In the genomic region with DNA sequence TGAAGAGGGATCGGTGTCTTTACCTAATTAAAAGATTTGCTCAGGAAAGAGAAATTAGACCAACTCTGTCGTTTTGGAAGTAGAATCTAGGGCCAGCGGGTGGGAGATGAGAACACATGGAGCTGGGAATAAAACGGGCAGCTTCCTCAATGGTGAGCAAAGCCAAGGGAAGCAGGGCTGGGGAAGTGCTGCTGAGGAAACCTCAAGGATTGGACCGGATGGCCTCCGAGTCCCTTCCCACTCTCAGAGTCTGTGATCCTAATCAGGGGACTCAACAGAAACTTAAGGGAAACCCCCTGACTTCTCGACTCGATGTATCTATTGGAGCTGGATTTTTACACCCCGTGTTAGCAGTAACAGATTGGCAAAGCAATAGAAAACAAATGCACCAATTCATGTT, we compare ENCODE assay signal across 13 cellular contexts. TPM values are rescaled to one million over a fixed set of nuclear protein-coding genes. Genes with fewer than 3 reads are reported as not detected.
A peak's percentile ranks its signal among the peaks of the same experiment; 100 is the strongest.
DNase-seq lines count a peak whose midpoint lies in the region; ATAC-seq, FAIRE-seq and TF ChIP-seq lines count a peak whose summit lies in the region.
"Had no signal": no experiment of that assay in that cellular context is flagged by ENCODE, and none has a peak within 500 bp of the region (broad histone marks: within the 10 kb centered on the region; RNA-seq: fewer than 3 reads in every experiment).

No MANE protein-coding gene starts in this region.

- intact Hi-C loops in naive thymus-derived CD4-positive, alpha-beta T cell (cut with micrococcal nuclease): no loop called here

- no peak for DNase-seq in CD8-positive, alpha-beta memory T cell
- DNase-seq in GM12891 (ENCODE audit: insufficient read length, low spot score) (no peak), NCI-H2081 treated with DMSO at 0.1 percent for 48 hours (lab: John Stamatoyannopoulos, UW) (no peak)
- no peak for DNase-seq in naive thymus-derived CD4-positive, alpha-beta T cell
- no peak for DNase-seq in stimulated activated CD4-positive, alpha-beta T cell treated with anti-CD3 and anti-CD28 coated beads, Interleukin-4, amount 100 ng/mL, for 1 hour
- DNase-seq: activated CD8-positive, alpha-beta memory T cell treated with anti-CD3 and anti-CD28 coated beads, Interleukin-2, amount 10 ng/mL, durations not matched to agents 7 days and 5 days; NCI-H1105 treated with DMSO at 0.1 percent for 48 hours; NCI-H774; SW 1271 had no signal

- TF ChIP-seq POLR2A in GM12891 (IDR thresholded peaks at IDR 0.05; ENCODE audit: low read depth, low read length): 0 out of 2 replicates have a peak, but pooled peaks have one; percentile 34

- H3K4me1 ChIP-seq in CD8-positive, alpha-beta memory T cell (ENCODE audit: insufficient read depth, low read length): peaks cover 11% of the 10 kb centered on the region
- H3K4me1 ChIP-seq in naive thymus-derived CD4-positive, alpha-beta T cell (ENCODE audit: control insufficient read depth in 2 of 2, insufficient read depth in 2 of 2, low read length in 2 of 2): peaks cover 10 to 16% of the 10 kb centered on the region in 2 donors

- FAIRE-seq in GM12891 (lab: Jason Lieb, UNC): no peak

- H3K4me3 Mint-ChIP-seq in CD8-positive, alpha-beta memory T cell: peak overlapping the region; percentile 66 to 88 (median 76)
- H3K4me3 Mint-ChIP-seq in activated naive CD8-positive, alpha-beta T cell: peak overlapping the region; percentile 62
- H3K4me3 Mint-ChIP-seq in naive thymus-derived CD4-positive, alpha-beta T cell: peak overlapping the region; percentile 33 to 87 (median 70)
- H3K4me3 Mint-ChIP-seq: brain had no signal

- H3K36me3 ChIP-seq in CD8-positive, alpha-beta memory T cell (ENCODE audit: insufficient read depth, low read length): no peaks in the 10 kb centered on the region
- no peaks in the 10 kb centered on the region for H3K36me3 ChIP-seq in naive thymus-derived CD4-positive, alpha-beta T cell (ENCODE audit: control insufficient read depth in 2 of 3, insufficient read depth in 3 of 3, low read length in 3 of 3)
- H3K36me3 ChIP-seq: esophagus muscularis mucosa had no signal

- no peaks in the 10 kb centered on the region for H3K27me3 ChIP-seq in CD8-positive, alpha-beta memory T cell (ENCODE audit: insufficient read depth, low read length, poor library complexity, severe bottlenecking)
- no peaks in the 10 kb centered on the region for H3K27me3 ChIP-seq in naive thymus-derived CD4-positive, alpha-beta T cell (ENCODE audit: control insufficient read depth in 2 of 2, insufficient read depth in 2 of 2, low read length in 2 of 2)
- H3K27me3 ChIP-seq: esophagus muscularis mucosa had no signal

- H3K4me1 Mint-ChIP-seq in CD8-positive, alpha-beta memory T cell: peaks cover 50 to 81% (median 76%) of the 10 kb centered on the region in 3 donors
- H3K4me1 Mint-ChIP-seq in activated naive CD8-positive, alpha-beta T cell (ENCODE audit: low read depth): peaks cover 57% of the 10 kb centered on the region
- H3K4me1 Mint-ChIP-seq in naive thymus-derived CD4-positive, alpha-beta T cell: peaks cover 50 to 72% (median 62%) of the 10 kb centered on the region in 7 donors

- no peak overlapping the region for H3K4me3 ChIP-seq in CD8-positive, alpha-beta memory T cell (ENCODE audit: low read length)
- H3K4me3 ChIP-seq in naive thymus-derived CD4-positive, alpha-beta T cell (ENCODE audit: low read length): no peak overlapping the region

- H3K9me3 ChIP-seq in CD8-positive, alpha-beta memory T cell (ENCODE audit: low read length): no peaks in the 10 kb centered on the region
- no peaks in the 10 kb centered on the region for H3K9me3 ChIP-seq in naive thymus-derived CD4-positive, alpha-beta T cell (ENCODE audit: control insufficient read depth in 2 of 3, low read length in 3 of 3)
- H3K9me3 ChIP-seq: esophagus muscularis mucosa had no signal

- POLR2A ChIA-PET in CD8-positive, alpha-beta memory T cell (lab: Charles Lee): interaction anchor here (0.6 kb wide), 1 partner anchor 168 kb away, joined by 4 read pairs; no protein-coding TSS in a partner anchor
- POLR2A ChIA-PET in naive thymus-derived CD4-positive, alpha-beta T cell (lab: Charles Lee): interaction anchor here (0.7 kb wide), 1 partner anchor 36 kb away, joined by 4 read pairs; no protein-coding TSS in a partner anchor

- no peak overlapping the region for H3K27ac ChIP-seq in CD8-positive, alpha-beta memory T cell (ENCODE audit: low read depth, low read length)
- H3K27ac ChIP-seq in naive thymus-derived CD4-positive, alpha-beta T cell (ENCODE audit: low read depth, low read length): no peak overlapping the region

- peaks cover 3 to 16% (median 5%) of the 10 kb centered on the region in 3 donors for H3K36me3 Mint-ChIP-seq in CD8-positive, alpha-beta memory T cell
- H3K36me3 Mint-ChIP-seq in activated naive CD8-positive, alpha-beta T cell: peaks cover 7% of the 10 kb centered on the region
- H3K36me3 Mint-ChIP-seq in naive thymus-derived CD4-positive, alpha-beta T cell: peaks cover 3 to 22% (median 13%) of the 10 kb centered on the region in 5 donors
- H3K36me3 Mint-ChIP-seq: brain had no signal

- no peaks in the 10 kb centered on the region for H3K27me3 Mint-ChIP-seq in CD8-positive, alpha-beta memory T cell
- no peaks in the 10 kb centered on the region for H3K27me3 Mint-ChIP-seq in activated naive CD8-positive, alpha-beta T cell
- H3K27me3 Mint-ChIP-seq in naive thymus-derived CD4-positive, alpha-beta T cell: no peaks in the 10 kb centered on the region

- ATAC-seq in naive thymus-derived CD4-positive, alpha-beta T cell: no peak
- no peak for ATAC-seq in GM21825 (IDR thresholded peaks at IDR 0.05; ENCODE audit: unreplicated experiment)
- ATAC-seq: activated CD8-positive, alpha-beta memory T cell treated with anti-CD3 and anti-CD28 coated beads, Interleukin-2, amount 10 ng/mL, durations not matched to agents 7 days and 5 days had no signal

- CTCF ChIA-PET in CD8-positive, alpha-beta memory T cell (lab: Charles Lee): no interaction called here
- CTCF ChIA-PET in naive thymus-derived CD4-positive, alpha-beta T cell (lab: Charles Lee): interaction anchor here (0.7 kb wide), 1 partner anchor 12 kb away, joined by 3 read pairs; no protein-coding TSS in a partner anchor

- H3K9me3 Mint-ChIP-seq in CD8-positive, alpha-beta memory T cell: no peaks in the 10 kb centered on the region
- H3K9me3 Mint-ChIP-seq in activated naive CD8-positive, alpha-beta T cell (ENCODE audit: low read depth): no peaks in the 10 kb centered on the region
- peaks cover 0 to 9% (median 3%) of the 10 kb centered on the region in 11 donors for H3K9me3 Mint-ChIP-seq in naive thymus-derived CD4-positive, alpha-beta T cell
- H3K9me3 Mint-ChIP-seq: brain had no signal

- peak overlapping the region in 3 of 8 donors; percentile 4 to 24 (median 14) for H3K27ac Mint-ChIP-seq in CD8-positive, alpha-beta memory T cell
- no peak overlapping the region for H3K27ac Mint-ChIP-seq in activated naive CD8-positive, alpha-beta T cell
- peak overlapping the region in 2 of 9 donors; percentile 25 to 33 for H3K27ac Mint-ChIP-seq in naive thymus-derived CD4-positive, alpha-beta T cell
- H3K27ac Mint-ChIP-seq: activated CD8-positive, alpha-beta memory T cell treated with anti-CD3 and anti-CD28 coated beads, Interleukin-2, amount 10 ng/mL, durations not matched to agents 7 days and 5 days; brain had no signal

TF ChIP-seq in GM12891, 5 proteins besides CTCF, POLR2A, EP300 and RAD21:
- TF ChIP-seq POLR2AphosphoS5 (IDR thresholded peaks at IDR 0.05; ENCODE audit: low read depth, low read length) (peak; percentile 80), POU2F2 (IDR thresholded peaks at IDR 0.05; ENCODE audit: low read depth, low read length) (0 out of 2 replicates have a peak, but pooled peaks have one; percentile 4), PAX5 (IDR thresholded peaks at IDR 0.05; ENCODE audit: insufficient read depth, low read length, severe bottlenecking) (no peak), SPI1 (IDR thresholded peaks at IDR 0.05; ENCODE audit: low read depth, low read length) (peak; percentile 60), TAF1 (IDR thresholded peaks at IDR 0.05; ENCODE audit: low read depth, low read length) (no peak)

RNA-seq across cellular contexts. Expression of gene GCNT2, which starts 10.8 kb away (rescaled TPM):
- total RNA-seq in CD8-positive, alpha-beta memory T cell: 1 to 10 TPM; 1.3 to 1.4 TPM
- 1.4 TPM for polyA plus RNA-seq in CD8-positive, alpha-beta memory T cell
- 6.2 TPM for polyA plus RNA-seq in GM12891 (2012; ENCODE audit: low read depth, missing spikeins)
- 1 to 10 TPM; 3.2 to 8.5 (median 3.8) TPM for total RNA-seq in naive thymus-derived CD4-positive, alpha-beta T cell
- under 1 TPM; 0.45 to 0.91 TPM for polyA plus RNA-seq in naive thymus-derived CD4-positive, alpha-beta T cell
